8 cellular contexts compared by ENCODE assay signal in genomic region chr9:503881-504852, GRCh38. TPM values are rescaled to one million over a fixed set of nuclear protein-coding genes. Genes with fewer than 3 reads are reported as not detected.
DNase-seq lines count a peak whose midpoint lies in the region; ATAC-seq and TF ChIP-seq lines count a peak whose summit lies in the region.

Gene KANK1, plus strand, starts transcription at chr9:504695.

- WGBS in adipose tissue, 3 donors, result 0 to 1% (median 1%) methylated on average over 114 to 119 of the region's 119 CpGs
- WGBS in heart left ventricle, 4 donors, result 0 to 1% (median 1%) methylated on average over 25 to 119 of the region's 119 CpGs

- peak; percentile 81 for ATAC-seq in GM21786 (IDR thresholded peaks at IDR 0.05; ENCODE audit: unreplicated experiment)
- peak; percentile 70 to 91 (median 85) for ATAC-seq in heart left ventricle

- H3K4me3 ChIP-seq in Karpas-422 (ENCODE audit: low read length) (peak within 1 kb of the TSS; percentile 77), heart left ventricle (peak within 1 kb of the TSS; percentile 61 to 94 (median 72))

- H3K4me2 ChIP-seq in Karpas-422 (ENCODE audit: low read depth, low read length, poor library complexity, severe bottlenecking), result peak within 1 kb of the TSS; percentile 92

- peaks cover 5% of the 10 kb centered on the region for H3K36me3 Mint-ChIP-seq in type B pancreatic cell

- peak within 1 kb of the TSS; percentile 88 for H3K27ac Mint-ChIP-seq in type B pancreatic cell

- no peaks in the 10 kb centered on the region for H3K9me3 Mint-ChIP-seq in type B pancreatic cell

- peak within 1 kb of the TSS; percentile 99 for H2AFZ ChIP-seq in Karpas-422 (ENCODE audit: low read length)

- DNase-seq in ELF-1 (ENCODE audit: low read depth, low spot score) (peak; percentile 83), Karpas-422 (peak; percentile 92), T follicular helper cell (ENCODE audit: low read depth) (peak; percentile 52), heart left ventricle (peak; percentile 67 to 90 (median 81)), posterior cingulate gyrus (peak; percentile 46 to 95 (median 62)), type B pancreatic cell (ENCODE audit: extremely low spot score, unreplicated experiment) (peak; percentile 83)

- H3K27me3 ChIP-seq in Karpas-422 (ENCODE audit: low read length) (no peaks in the 10 kb centered on the region), heart left ventricle (peaks cover 0 to 19% (median 0%) of the 10 kb centered on the region in 9 donors)

- H3K4me1 ChIP-seq in Karpas-422 (ENCODE audit: low read length) (peaks cover 26% of the 10 kb centered on the region), heart left ventricle (peaks cover 0 to 27% (median 13%) of the 10 kb centered on the region in 12 donors)

- peak in 1 of 2 donors; percentile 62 for TF ChIP-seq POLR2A in heart left ventricle (IDR thresholded peaks at IDR 0.05)

- TF ChIP-seq CTCF in heart left ventricle (IDR thresholded peaks at IDR 0.05) (peak in 8 of 12 donors; percentile 21 to 64 (median 49)), type B pancreatic cell (conservative IDR thresholded peaks at IDR 0.05) (peak; percentile 30)

- intact Hi-C loops in heart left ventricle (cut with DNase I) (loop anchor here in 5 of 10 donors (1.0 to 10.0 kb wide), 7 partner anchors 33 to 93 kb away; no protein-coding TSS in a partner anchor), posterior cingulate gyrus (cut with DNase I) (loop anchor here (2.0 to 10.0 kb wide), 2 partner anchors 31 to 99 kb away; no protein-coding TSS in a partner anchor)

- H3K79me2 ChIP-seq in Karpas-422 (ENCODE audit: low read length), result peaks cover 45% of the 10 kb centered on the region

- H3K9ac ChIP-seq in Karpas-422 (ENCODE audit: low read length), result peak within 1 kb of the TSS; percentile 82

- H3K9me3 ChIP-seq in Karpas-422 (ENCODE audit: low read length), result no peaks in the 10 kb centered on the region
- H3K9me3 ChIP-seq in heart left ventricle, result no peaks in the 10 kb centered on the region

- H3K27ac ChIP-seq in Karpas-422 (ENCODE audit: low read length) (peak within 1 kb of the TSS; percentile 83), adipose tissue (ENCODE audit: low read depth, low read length) (no peak within 1 kb of the TSS), heart left ventricle (peak within 1 kb of the TSS; percentile 66 to 90 (median 85))

- H3K9me2 ChIP-seq in Karpas-422 (replicated peaks; ENCODE audit: insufficient read depth, low read length), result no peaks in the 10 kb centered on the region

- H4K20me1 ChIP-seq in Karpas-422 (ENCODE audit: insufficient read depth, low read depth, low read length), result no peaks in the 10 kb centered on the region

- H3K36me3 ChIP-seq in Karpas-422 (ENCODE audit: insufficient read depth, low read length) (peaks cover 6% of the 10 kb centered on the region; the same call in 1 of the 2 replicates), heart left ventricle (no peaks in the 10 kb centered on the region)

- peaks cover 18% of the 10 kb centered on the region for H3K4me1 Mint-ChIP-seq in type B pancreatic cell (ENCODE audit: unreplicated experiment)

- peaks cover 11% of the 10 kb centered on the region for H3K27me3 Mint-ChIP-seq in type B pancreatic cell

- peak within 1 kb of the TSS; percentile 92 for H3K4me3 Mint-ChIP-seq in type B pancreatic cell

RNA-seq across cellular contexts. Expression of gene KANK1, which starts in this region (rescaled TPM):
- total RNA-seq in Karpas-422 (2014; rRNA removed; shearing (Covaris generic); ENCODE audit: low replicate concordance), result 78.7 and 82.5 TPM in 2 replicates
- polyA plus RNA-seq in adipose tissue (10 to 100 TPM; 19.5 to 76.7 (median 35.3) TPM), heart left ventricle (10 to 100 TPM; 53.6 to 92.0 TPM)
- total RNA-seq in heart left ventricle (100 to 1,000 TPM in 7 of 9 donors, 10 to 100 TPM in 2; 74.9 to 242 (median 121) TPM), type B pancreatic cell (ENCODE audit: low replicate concordance) (54.6 and 68.3 TPM in 2 replicates)
